ENCODE assay signal across 25 cellular contexts in the genomic region with DNA sequence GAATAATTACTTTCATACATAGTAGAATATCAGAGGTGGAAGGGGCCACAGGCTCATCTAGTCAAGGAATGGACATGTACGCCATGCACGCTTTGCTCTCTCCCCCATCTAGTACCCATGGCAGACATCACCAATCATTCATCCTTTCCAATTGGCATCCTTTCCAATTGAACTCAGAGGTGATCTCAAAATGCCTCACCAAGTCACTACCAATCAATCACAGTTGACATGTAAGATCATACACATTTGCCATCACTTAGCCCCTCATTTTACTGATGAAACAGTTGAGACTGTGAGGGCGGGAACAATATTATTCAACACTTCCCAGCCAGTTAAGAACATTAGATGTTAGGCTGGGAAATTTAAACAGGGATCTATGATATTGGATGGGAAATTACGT.
"Had no signal": no experiment of that assay in that cellular context is flagged by ENCODE, and none has a peak within 500 bp of the region (broad histone marks: within the 10 kb centered on the region; RNA-seq: fewer than 3 reads in every experiment).

No MANE protein-coding gene starts in this region.

- ATAC-seq: activated CD4-positive, alpha-beta T cell treated with anti-CD3 and anti-CD28 coated beads for 36 hours; activated T-helper 17 cell treated with anti-CD3 and anti-CD28 coated beads, Interleukin-2, amount 50 U/mL, for 72 hours; Panc1; Right ventricle myocardium inferior had no signal

- DNase-seq: activated CD4-positive, alpha-beta memory T cell treated with anti-CD3 and anti-CD28 coated beads, Interleukin-2, amount 10 ng/mL, durations not matched to agents 7 days and 5 days; activated CD4-positive, alpha-beta T cell treated with anti-CD3 and anti-CD28 coated beads for 36 hours; activated CD4-positive, alpha-beta T cell treated with anti-CD3 and anti-CD28 coated beads, Interleukin-2, amount 50 U/mL, for 1 hour; activated gamma-delta T cell; activated naive CD4-positive, alpha-beta T cell treated with anti-CD3 and anti-CD28 coated beads for 36 hours; activated T-cell treated with anti-CD3 and anti-CD28 coated beads for 4 hours; activated T-cell treated with anti-CD3 and anti-CD28 coated beads, Interleukin-2, amount 50 U/mL, for 48 hours; amygdala; caudate nucleus; Karpas-422; MM.1S; NCI-H1105 treated with DMSO at 0.1 percent for 48 hours; NCI-H1436 treated with DMSO at 0.1 percent for 48 hours; NCI-H187; NCI-H2081; NCI-H526; NCI-H82; OCI-M1; RPMI8226; T-helper 1 cell had no signal

- H3K4me3 ChIP-seq: SK-N-MC had no signal

- H3K27ac ChIP-seq: SK-N-MC, VCaP had no signal
